15 cellular contexts compared by ENCODE assay signal in the genomic region with DNA sequence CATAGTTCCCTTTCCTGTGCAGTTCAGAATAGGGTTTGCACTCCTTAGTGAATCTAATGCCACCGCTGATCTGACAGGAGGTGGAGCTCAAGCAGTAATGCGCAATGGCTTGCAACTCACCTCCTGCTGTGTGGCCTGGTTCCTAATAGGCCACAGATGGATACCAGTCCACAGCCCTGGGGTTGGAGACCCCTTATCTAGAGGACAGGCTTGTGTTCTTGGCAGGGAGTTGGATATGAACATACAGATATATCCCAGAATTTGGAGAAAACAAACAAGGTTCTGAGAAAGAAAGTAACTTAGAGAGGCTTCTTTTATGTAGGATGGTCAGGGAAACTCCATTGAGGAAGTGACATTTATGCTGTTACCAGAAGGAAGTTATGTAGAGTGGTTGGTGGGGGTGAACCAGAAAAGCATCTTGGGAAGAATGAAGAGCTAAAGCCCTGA. TPM values are rescaled to one million over a fixed set of nuclear protein-coding genes. Genes with fewer than 3 reads are reported as not detected.
A peak's percentile ranks its signal among the peaks of the same experiment; 100 is the strongest.
DNase-seq lines count a peak whose midpoint lies in the region; FAIRE-seq and TF ChIP-seq lines count a peak whose summit lies in the region.
"Had no signal": no experiment of that assay in that cellular context is flagged by ENCODE, and none has a peak within 500 bp of the region (broad histone marks: within the 10 kb centered on the region; RNA-seq: fewer than 3 reads in every experiment).

No MANE protein-coding gene starts in this region.

- H3K36me3 ChIP-seq in OCI-LY1 (ENCODE audit: insufficient read depth, low read length) = peaks cover 16% of the 10 kb centered on the region
- H3K36me3 ChIP-seq: heart left ventricle had no signal

- no peaks in the 10 kb centered on the region for H3K27me3 ChIP-seq in OCI-LY1 (ENCODE audit: insufficient read depth, low read length)
- H3K27me3 ChIP-seq: heart left ventricle had no signal

- H3K4me2 ChIP-seq in OCI-LY1 (ENCODE audit: low read length) = peak overlapping the region; percentile 62

- peak; percentile 70 for FAIRE-seq in GM19239 (lab: Jason Lieb, UNC)
- FAIRE-seq in RCC 7860 (lab: Jason Lieb, UNC) = no peak
- FAIRE-seq: astrocyte, endometrium had no signal

- peaks cover 0 to 2% (median 0%) of the 10 kb centered on the region in 6 donors for H3K9me3 Mint-ChIP-seq in immature natural killer cell

- peak overlapping the region; percentile 99 for H3K27ac ChIP-seq in OCI-LY1 (ENCODE audit: low read depth, low read length, poor library complexity, severe bottlenecking)

- H3K27me3 Mint-ChIP-seq in immature natural killer cell (ENCODE audit: low read depth in 3 of 3) = peaks cover 2 to 4% (median 4%) of the 10 kb centered on the region in 3 donors

- no peaks in the 10 kb centered on the region for H4K20me1 ChIP-seq in OCI-LY1 (ENCODE audit: insufficient read depth, low read length)

- no peaks in the 10 kb centered on the region for H3K9me2 ChIP-seq in OCI-LY1 (ENCODE audit: low read depth, low read length)

- peak overlapping the region; percentile 26; the same call in 1 of the 2 replicates for H3K9ac ChIP-seq in OCI-LY1 (ENCODE audit: low read length)

- H3K4me3 Mint-ChIP-seq in immature natural killer cell = peak overlapping the region in 2 of 5 donors; percentile 15 to 34

- H3K4me3 ChIP-seq in OCI-LY1 (ENCODE audit: low read depth, low read length, poor library complexity, severe bottlenecking) = peak overlapping the region; percentile 63
- H3K4me3 ChIP-seq: heart left ventricle had no signal

- peaks cover 63% of the 10 kb centered on the region for H3K79me2 ChIP-seq in OCI-LY1 (ENCODE audit: insufficient read depth, low read length)

- H3K9me3 ChIP-seq in OCI-LY1 (ENCODE audit: low read length) = no peaks in the 10 kb centered on the region
- H3K9me3 ChIP-seq: heart left ventricle had no signal

- H3K4me1 ChIP-seq in OCI-LY1 (ENCODE audit: insufficient read depth, low read length, severe bottlenecking) = peaks cover 100% of the 10 kb centered on the region

- H3K27ac Mint-ChIP-seq in immature natural killer cell = peak overlapping the region in 4 of 6 donors; percentile 6 to 80 (median 23)

- no peak overlapping the region for H2AFZ ChIP-seq in OCI-LY1 (ENCODE audit: low read length)

- H3K4me1 Mint-ChIP-seq in immature natural killer cell = peaks cover 69 to 77% of the 10 kb centered on the region in 2 donors

- H3F3A ChIP-seq in OCI-LY1 (ENCODE audit: insufficient read depth, low read length) = peaks cover 12% of the 10 kb centered on the region; the same call in 1 of the 2 replicates

- peak; percentile 75 for DNase-seq in CD1c-positive myeloid dendritic cell (ENCODE audit: extremely low spot score)
- DNase-seq in GM19239 (ENCODE audit: insufficient read length, low spot score) = no peak
- no peak for DNase-seq in immature natural killer cell
- no peak for DNase-seq in RCC 7860 (ENCODE audit: low spot score)
- no peak for DNase-seq in AG20443 (ENCODE audit: low spot score)
- no peak for DNase-seq in NCI-H187 (lab: John Stamatoyannopoulos, UW)
- no peak for DNase-seq in NCI-H1436 (lab: John Stamatoyannopoulos, UW)
- DNase-seq: left ventricle myocardium superior, NCI-H2029, posterior cingulate gyrus, RPMI8226 had no signal

- H3K36me3 Mint-ChIP-seq in immature natural killer cell = peaks cover 4 to 12% (median 6%) of the 10 kb centered on the region in 3 donors

- TF ChIP-seq CTCF in OCI-LY1 (IDR thresholded peaks at IDR 0.05; ENCODE audit: low read length) = no peak

RNA-seq across cellular contexts. Expression of a gene that starts 5.1 kb away (rescaled TPM):
- 1,000 to 10,000 TPM in 2 of 3 donors, 100 to 1,000 TPM in 1; 1,000 to 1,490 (median 1,080) TPM for polyA plus RNA-seq in immature natural killer cell
